8 cellular contexts compared by ENCODE assay signal in genomic region chr13:49443689-49444516, GRCh38. TPM values are rescaled to one million over a fixed set of nuclear protein-coding genes. Genes with fewer than 3 reads are reported as not detected.
DNase-seq lines count a peak whose midpoint lies in the region; ATAC-seq and TF ChIP-seq lines count a peak whose summit lies in the region.

CAB39L (minus strand) TSS chr13:49444064; CDS start chr13:49382910, 61,154 bp downstream.
SETDB2 (plus strand) TSS chr13:49444274; CDS start chr13:49451894, 7,620 bp downstream.

- CTCF ChIA-PET in SK-N-SH (lab: Yijun Ruan, JAX), result interaction anchor here (0.6 to 2.6 kb wide), 9 partner anchors 8 to 349 kb away, joined by 3 to 18 read pairs (median 3); partner anchors contain the start of gene KPNA3

- peak within 1 kb of the TSS; percentile 99 for H3K27ac Mint-ChIP-seq in HFFc6
- H3K27ac Mint-ChIP-seq in activated naive CD8-positive, alpha-beta T cell, result peak within 1 kb of the TSS; percentile 96

- H3K27me3 Mint-ChIP-seq in HFFc6 (ENCODE audit: insufficient read depth), result peaks cover 7% of the 10 kb centered on the region
- no peaks in the 10 kb centered on the region for H3K27me3 Mint-ChIP-seq in activated naive CD8-positive, alpha-beta T cell

- H4K20me1 ChIP-seq in SK-N-SH (ENCODE audit: insufficient read depth), result no peaks in the 10 kb centered on the region

- no peaks in the 10 kb centered on the region for H3K36me3 ChIP-seq in SK-N-SH (replicated peaks in 1 of 2; ENCODE audit: control insufficient read depth in 1 of 2, insufficient read depth in 2 of 2, low read length in 1 of 2)
- H3K36me3 ChIP-seq in testis (ENCODE audit: low read depth, missing control alignments), result no peaks in the 10 kb centered on the region

- H3K9ac ChIP-seq in SK-N-SH, result peak within 1 kb of the TSS; percentile 93

- H3F3A ChIP-seq in SK-N-SH (replicated peaks; ENCODE audit: insufficient read depth), result peaks cover 24% of the 10 kb centered on the region

- POLR2A ChIA-PET in SK-N-SH (lab: Yijun Ruan, JAX), result interaction anchor here (0.7 to 2.1 kb wide), 15 partner anchors 12 to 492 kb away, joined by 3 to 14 read pairs (median 3); partner anchors contain the start of genes CDADC1, EBPL, RCBTB1 and SPRYD7

- DNase-seq in HFFc6, result peak; percentile 99
- peak; percentile 98 for DNase-seq in NAMALWA (ENCODE audit: low spot score)
- peak; percentile 94 for DNase-seq in SK-N-SH
- DNase-seq in glomerular visceral epithelial cell (ENCODE audit: extremely low spot score), result peak; percentile 99
- peak; percentile 85 for DNase-seq in omental fat pad (ENCODE audit: low spot score)
- peak; percentile 100 for DNase-seq in testis

- peak within 1 kb of the TSS; percentile 89 for H3K4me2 ChIP-seq in SK-N-SH

- no peaks in the 10 kb centered on the region for H3K9me2 ChIP-seq in SK-N-SH

- TF ChIP-seq POLR2A in testis (IDR thresholded peaks at IDR 0.05), result peak; percentile 56

- peaks cover 80% of the 10 kb centered on the region for H3K4me1 Mint-ChIP-seq in HFFc6 (ENCODE audit: low read depth)
- H3K4me1 Mint-ChIP-seq in activated naive CD8-positive, alpha-beta T cell (ENCODE audit: low read depth), result peaks cover 50% of the 10 kb centered on the region

- H3K4me3 ChIP-seq in GM08714 (ENCODE audit: low read length) (peak within 1 kb of the TSS; percentile 90), SK-N-SH (ENCODE audit: low read depth in 2 of 2, low read length in 1 of 2) (peak within 1 kb of the TSS; percentile 84 to 88), testis (peak within 1 kb of the TSS; percentile 77 to 91)

- 3% methylated on average over 31 of the region's 54 CpGs for WGBS in SK-N-SH (ENCODE audit: low lambda C conversion rate)
- WGBS in testis, 2 donors, result 0 to 1% methylated on average over 8 to 54 of the region's 54 CpGs

- H3K4me1 ChIP-seq in SK-N-SH (ENCODE audit: control insufficient read depth in 1 of 2, insufficient read depth in 2 of 2, low read depth in 1 of 2, low read length in 1 of 2) (peaks cover 0 to 3% of the 10 kb centered on the region in 2 experiments; a peak in 2 of 4 replicates), testis (peaks cover 12% of the 10 kb centered on the region)

- H3K27me3 ChIP-seq in SK-N-SH (ENCODE audit: insufficient read depth) (no peaks in the 10 kb centered on the region), testis (no peaks in the 10 kb centered on the region)

- H2AFZ ChIP-seq in SK-N-SH (ENCODE audit: low read depth), result peak within 1 kb of the TSS; percentile 92

- TF ChIP-seq CTCF in HFFc6 (IDR thresholded peaks at IDR 0.05) (peak; percentile 71), SK-N-SH (IDR thresholded peaks at IDR 0.05) (peak; percentile 38), omental fat pad (IDR thresholded peaks at IDR 0.05) (no peak), testis (IDR thresholded peaks at IDR 0.05) (peak in 2 of 3 experiments; percentile 15 to 37)

- peaks cover 12% of the 10 kb centered on the region; the same call in 1 of the 2 replicates for H3K36me3 Mint-ChIP-seq in HFFc6 (ENCODE audit: low read depth)
- no peaks in the 10 kb centered on the region for H3K36me3 Mint-ChIP-seq in activated naive CD8-positive, alpha-beta T cell

- H3K9me3 Mint-ChIP-seq in HFFc6, result no peaks in the 10 kb centered on the region
- H3K9me3 Mint-ChIP-seq in activated naive CD8-positive, alpha-beta T cell (ENCODE audit: low read depth), result no peaks in the 10 kb centered on the region

- ATAC-seq in omental fat pad (ENCODE audit: low FRiP score), result peak; percentile 99

- peaks cover 46% of the 10 kb centered on the region for H3K79me2 ChIP-seq in SK-N-SH (ENCODE audit: insufficient read depth)

- peak; percentile 9; the same call in 1 of the 2 replicates for TF ChIP-seq RAD21 in SK-N-SH (IDR thresholded peaks at IDR 0.05; ENCODE audit: low read length)

- H3K27ac ChIP-seq in SK-N-SH (ENCODE audit: low read depth in 2 of 2, low read length in 1 of 2) (peak within 1 kb of the TSS; percentile 95 to 98), testis (peak within 1 kb of the TSS; percentile 97 to 98)

- TF ChIP-seq EP300 in SK-N-SH (IDR thresholded peaks at IDR 0.05; ENCODE audit: borderline replicate concordance in 1 of 2, low read depth in 1 of 2, low read length in 1 of 2), result no peak

- no peaks in the 10 kb centered on the region for H3K9me3 ChIP-seq in SK-N-SH
- no peaks in the 10 kb centered on the region for H3K9me3 ChIP-seq in testis

- peak within 1 kb of the TSS; percentile 98 for H3K4me3 Mint-ChIP-seq in HFFc6
- peak within 1 kb of the TSS; percentile 92 for H3K4me3 Mint-ChIP-seq in activated naive CD8-positive, alpha-beta T cell

- intact Hi-C loops in testis (cut with DNase I; ENCODE audit: low total_unique reads), result no loop called here

TF ChIP-seq in SK-N-SH, 30 proteins besides CTCF, POLR2A, EP300 and RAD21 (continues in another document):
- TF ChIP-seq REST (IDR thresholded peaks at IDR 0.05; ENCODE audit: low read depth, low read length) (peak; percentile 45; the same call in 1 of the 2 replicates), SIN3A (IDR thresholded peaks at IDR 0.05; ENCODE audit: borderline replicate concordance, low read depth, low read length) (peak; percentile 79; the same call in 1 of the 2 replicates), MXI1 (IDR thresholded peaks at IDR 0.05; ENCODE audit: low read depth, low read length) (peak; percentile 39; the same call in 1 of the 2 replicates), FOSL2 (IDR thresholded peaks at IDR 0.05; ENCODE audit: borderline replicate concordance, low read depth) (no peak), IRF3 (IDR thresholded peaks at IDR 0.05; ENCODE audit: low read depth, low read length) (no peak; the same call in 1 of the 2 replicates), GABPA (IDR thresholded peaks at IDR 0.05; ENCODE audit: low read depth) (peak; percentile 75), RFX5 (IDR thresholded peaks at IDR 0.05; ENCODE audit: low read length) (no peak; the same call in 1 of the 2 replicates), TAF1 (IDR thresholded peaks at IDR 0.05; ENCODE audit: borderline replicate concordance, low read depth, low read length) (peak; percentile 81), MEF2A (IDR thresholded peaks at IDR 0.05; ENCODE audit: borderline replicate concordance, low read depth) (no peak), USF1 (IDR thresholded peaks at IDR 0.05; ENCODE audit: borderline replicate concordance, low read depth) (no peak)

RNA-seq across cellular contexts. Expression of gene CAB39L, which starts in this region (rescaled TPM):
- total RNA-seq in HFFc6 (2021; fragmentation: NEBNext Ultra II Directional; extraction: Animal tissue kit (Norgen Biotek cat#: 25700)), result 1 to 10 TPM; 3.7 to 6.9 (median 5.9) TPM
- polyA plus RNA-seq in SK-N-SH (2012; rRNA removed), result 2.6 and 3.3 TPM in 2 replicates
- polyA plus RNA-seq in SK-N-SH (2012; cell fraction: cytosol; rRNA removed), result 3.4 and 3.5 TPM in 2 replicates
- 2.1 and 2.5 TPM in 2 replicates for polyA plus RNA-seq in SK-N-SH (2012; cell fraction: nucleus; rRNA removed)
- 10 to 100 TPM; 16.0 to 39.4 (median 25.7) TPM for total RNA-seq in omental fat pad
- 10 to 100 TPM; 23.2 to 26.0 TPM for total RNA-seq in testis
- 46.9 TPM for polyA plus RNA-seq in testis (ENCODE audit: insufficient read depth, low read depth, low replicate concordance)

RNA-seq across cellular contexts. Expression of gene SETDB2, which starts in this region (rescaled TPM):
- total RNA-seq in HFFc6 (2021; fragmentation: NEBNext Ultra II Directional; extraction: Animal tissue kit (Norgen Biotek cat#: 25700)), result 1 to 10 TPM; 4.4 to 7.4 (median 6.5) TPM
- 1.9 and 2.4 TPM in 2 replicates for polyA plus RNA-seq in SK-N-SH (2012; rRNA removed)
- polyA plus RNA-seq in SK-N-SH (2012; cell fraction: cytosol; rRNA removed), result 2.7 and 3.0 TPM in 2 replicates
- polyA plus RNA-seq in SK-N-SH (2012; cell fraction: nucleus; rRNA removed), result 2.2 and 4.2 TPM in 2 replicates
- 1 to 10 TPM; 5.6 to 9.6 (median 6.6) TPM for total RNA-seq in omental fat pad
- total RNA-seq in testis, result 10 to 100 TPM; 29.3 to 33.7 TPM
- polyA plus RNA-seq in testis (ENCODE audit: insufficient read depth, low read depth, low replicate concordance), result 19.0 TPM

Comparison
In these comparisons a context has a peak if more than half of its experiments do, and no peak if none do; other contexts are left out.
1. Peak in every context shown above with its lines: DNase-seq, ATAC-seq, H3K4me3 ChIP-seq and H3K27ac ChIP-seq.
2. RNA of gene CAB39L (polyA plus RNA-seq): 46.9 TPM in testis (single experiment); 2.1 to 3.5 TPM in SK-N-SH; every median in the first group is over 10 times any median in the second.
3. CTCF ChIP-seq: peak in HFFc6 (single experiment), SK-N-SH (single experiment) and testis (2 of 3); none in omental fat pad (0 of 3).